9 cellular contexts compared by ENCODE assay signal in genomic region chr22:39014723-39015121, GRCh38. TPM values are rescaled to one million over a fixed set of nuclear protein-coding genes. Genes with fewer than 3 reads are reported as not detected.
DNase-seq lines count a peak whose midpoint lies in the region; FAIRE-seq and TF ChIP-seq lines count a peak whose summit lies in the region.
"Not testable (repeated sequence)": the region's sequence is repeated elsewhere in the genome, so short reads cannot be mapped to it uniquely, and the experiment has no call there.
"Had no signal": no experiment of that assay in that cellular context is flagged by ENCODE, and none has a peak within 500 bp of the region (broad histone marks: within the 10 kb centered on the region; RNA-seq: fewer than 3 reads in every experiment).

No MANE protein-coding gene starts in this region.

- dilution Hi-C loops in endothelial cell of umbilical vein (cut with MboI; ENCODE audit: extremely low pct_ligation_motif_present, low sequenced_read_pairs); keratinocyte (cut with MboI; ENCODE audit: extremely low pct_ligation_motif_present, low sequenced_read_pairs): not testable (repeated sequence)

- intact Hi-C loops in endothelial cell of umbilical vein (cut with micrococcal nuclease): not testable (repeated sequence)

- H3K4me3 Mint-ChIP-seq in activated naive CD8-positive, alpha-beta T cell: peak overlapping the region; percentile 95
- H3K4me3 Mint-ChIP-seq in neural progenitor cell: peak overlapping the region; percentile 76

- not testable (repeated sequence) for DNase-seq in BJ (ENCODE audit: low read depth); HL-60 (ENCODE audit: low read depth in 1 of 2, low spot score in 1 of 2); endothelial cell of umbilical vein (ENCODE audit: low read depth, low spot score); keratinocyte (ENCODE audit: low read depth, low spot score); neural progenitor cell (ENCODE audit: low spot score)
- DNase-seq in stimulated activated naive CD4-positive, alpha-beta T cell treated with Interleukin-2 at 50 U/mL for 16 hours (lab: John Stamatoyannopoulos, UW): peak; percentile 12

- not testable (repeated sequence) for H3K36me3 ChIP-seq in BJ (ENCODE audit: control insufficient read depth, insufficient read depth, low read length); SU-DHL-6 (ENCODE audit: low read length); endothelial cell of umbilical vein (ENCODE audit: control insufficient read depth in 2 of 2, extremely low read depth in 1 of 2, insufficient read depth in 2 of 2, low read length in 2 of 2); keratinocyte (ENCODE audit: control insufficient read depth in 2 of 2, extremely low read depth in 1 of 2, insufficient read depth in 2 of 2, low read length in 2 of 2); neural progenitor cell

- H3K27ac ChIP-seq in HL-60 (replicated peaks): peak overlapping the region; percentile 67
- peak overlapping the region; percentile 62 for H3K27ac ChIP-seq in SU-DHL-6 (ENCODE audit: low read depth, low read length)
- H3K27ac ChIP-seq in endothelial cell of umbilical vein (ENCODE audit: insufficient read depth, low read depth, low read length); neural progenitor cell: not testable (repeated sequence)
- peak overlapping the region; percentile 64 for H3K27ac ChIP-seq in keratinocyte (ENCODE audit: control insufficient read depth, insufficient read depth, low read length)

- H3K9me3 ChIP-seq in SU-DHL-6 (ENCODE audit: insufficient read depth, low read length); endothelial cell of umbilical vein (replicated peaks; ENCODE audit: control insufficient read depth, insufficient read depth, low read length); keratinocyte (ENCODE audit: control insufficient read depth, low read depth, low read length); neural progenitor cell (ENCODE audit: low read depth): not testable (repeated sequence)

- not testable (repeated sequence) for H3K9me2 ChIP-seq in SU-DHL-6 (replicated peaks; ENCODE audit: insufficient read depth, low read length)

- H3K79me2 ChIP-seq in SU-DHL-6 (ENCODE audit: insufficient read depth, low read length) (peaks cover 14% of the 10 kb centered on the region), keratinocyte (ENCODE audit: control insufficient read depth, insufficient read depth, low read length) (peaks cover 33% of the 10 kb centered on the region)
- H3K79me2 ChIP-seq in endothelial cell of umbilical vein (ENCODE audit: control insufficient read depth, insufficient read depth, low read length); neural progenitor cell (ENCODE audit: low read depth): not testable (repeated sequence)

- H3K9ac ChIP-seq in SU-DHL-6 (ENCODE audit: low read length) (peak overlapping the region; percentile 84), endothelial cell of umbilical vein (replicated peaks; ENCODE audit: extremely low read depth, insufficient read depth, low read length) (peak overlapping the region; percentile 31), keratinocyte (ENCODE audit: control insufficient read depth, extremely low read depth, insufficient read depth, low read length) (peak overlapping the region; percentile 76)
- H3K9ac ChIP-seq in neural progenitor cell: not testable (repeated sequence)

- H3K4me1 Mint-ChIP-seq in activated naive CD8-positive, alpha-beta T cell (ENCODE audit: low read depth): peaks cover 33% of the 10 kb centered on the region
- H3K4me1 Mint-ChIP-seq in neural progenitor cell: peaks cover 34% of the 10 kb centered on the region

- not testable (repeated sequence) for H3K9me3 Mint-ChIP-seq in activated naive CD8-positive, alpha-beta T cell (ENCODE audit: low read depth); neural progenitor cell

- CTCF ChIA-PET in BJ (lab: Yijun Ruan, JAX) (interaction anchor here (1.0 to 2.9 kb wide), 4 partner anchors 11 to 246 kb away, joined by 3 to 10 read pairs (median 6); no protein-coding TSS in a partner anchor), endothelial cell of umbilical vein (lab: Charles Lee) (interaction anchor here (0.6 to 1.2 kb wide), 4 partner anchors 42 to 246 kb away, joined by 3 to 7 read pairs (median 3); no protein-coding TSS in a partner anchor)

- FAIRE-seq in endothelial cell of umbilical vein (lab: Jason Lieb, UNC); keratinocyte (lab: Jason Lieb, UNC): not testable (repeated sequence)

- not testable (repeated sequence) for TF ChIP-seq POLR2A in endothelial cell of umbilical vein (IDR thresholded peaks at IDR 0.05; ENCODE audit: low read depth, low read length)

- not testable (repeated sequence) for BruUV-seq in endothelial cell of umbilical vein (replicated peaks; lab: Mats Ljungman, UMichigan)

- TF ChIP-seq CTCF in BJ (IDR thresholded peaks at IDR 0.05; ENCODE audit: insufficient read depth, low read depth, low read length); HL-60 (IDR thresholded peaks at IDR 0.05; ENCODE audit: insufficient read depth, low read length); SU-DHL-6 (IDR thresholded peaks at IDR 0.05; ENCODE audit: insufficient read depth, low read length, poor library complexity, severe bottlenecking); endothelial cell of umbilical vein (IDR thresholded peaks at IDR 0.05; ENCODE audit: extremely low read depth in 1 of 2, insufficient read depth in 1 of 2, low read depth in 1 of 2, low read length in 2 of 2); keratinocyte (optimal IDR thresholded peaks at IDR 0.05 in 1 of 3, IDR thresholded peaks at IDR 0.05 in 1 of 3, conservative IDR thresholded peaks at IDR 0.05 in 1 of 3; ENCODE audit: extremely low read depth in 1 of 3, insufficient read depth in 2 of 3, low read length in 3 of 3); neural progenitor cell (IDR thresholded peaks at IDR 0.05): not testable (repeated sequence)

- not testable (repeated sequence) for H3F3A ChIP-seq in SU-DHL-6 (ENCODE audit: insufficient read depth); neural progenitor cell (ENCODE audit: low read depth)

- peak overlapping the region; percentile 98 for H3K27ac Mint-ChIP-seq in activated naive CD8-positive, alpha-beta T cell
- peak overlapping the region; percentile 93 for H3K27ac Mint-ChIP-seq in neural progenitor cell

- H3K4me2 ChIP-seq in SU-DHL-6 (ENCODE audit: low read depth, low read length, poor library complexity, severe bottlenecking): peak overlapping the region; percentile 80
- H3K4me2 ChIP-seq in endothelial cell of umbilical vein (ENCODE audit: insufficient read depth, low read length): peak overlapping the region; percentile 64
- peak overlapping the region; percentile 86 for H3K4me2 ChIP-seq in keratinocyte (ENCODE audit: control insufficient read depth, extremely low read depth, insufficient read depth, low read depth, low read length)
- H3K4me2 ChIP-seq in neural progenitor cell: peak overlapping the region; percentile 69

- H2AFZ ChIP-seq in SU-DHL-6 (ENCODE audit: low read depth, low read length, severe bottlenecking) (peak overlapping the region; percentile 23), endothelial cell of umbilical vein (ENCODE audit: low read depth, low read length) (peak overlapping the region; percentile 96), keratinocyte (ENCODE audit: control insufficient read depth, low read length) (peak overlapping the region; percentile 78), neural progenitor cell (replicated peaks) (peak overlapping the region; percentile 73)

- POLR2A ChIA-PET in BJ (lab: Charles Lee); endothelial cell of umbilical vein (lab: Charles Lee): not testable (repeated sequence)

- not testable (repeated sequence) for H3K36me3 Mint-ChIP-seq in activated naive CD8-positive, alpha-beta T cell; neural progenitor cell

- H3K4me3 ChIP-seq in BJ (ENCODE audit: low read depth, low read length) (peak overlapping the region; percentile 71), HL-60 (replicated peaks; ENCODE audit: insufficient read depth, low read length) (peak overlapping the region; percentile 39), SU-DHL-6 (ENCODE audit: insufficient read depth, low read length, poor library complexity, severe bottlenecking) (peak overlapping the region; percentile 77), endothelial cell of umbilical vein (replicated peaks in 1 of 3; ENCODE audit: insufficient read depth in 1 of 3, low read depth in 1 of 3, low read length in 3 of 3) (peak overlapping the region in 2 of 3 experiments; percentile 28 to 36), keratinocyte (ENCODE audit: control insufficient read depth in 2 of 3, extremely low read depth in 1 of 3, insufficient read depth in 2 of 3, low read depth in 1 of 3, low read length in 3 of 3) (peak overlapping the region; percentile 66 to 87 (median 82)), neural progenitor cell (peak overlapping the region; percentile 32)

- H3K27me3 Mint-ChIP-seq in activated naive CD8-positive, alpha-beta T cell: not testable (repeated sequence)
- H3K27me3 Mint-ChIP-seq in neural progenitor cell (ENCODE audit: insufficient read depth, low read depth): peaks cover 16% of the 10 kb centered on the region

- H3K4me1 ChIP-seq in endothelial cell of umbilical vein (ENCODE audit: control insufficient read depth, extremely low read depth, insufficient read depth, low read length); keratinocyte (ENCODE audit: control insufficient read depth, extremely low read depth, insufficient read depth, low read length): not testable (repeated sequence)
- peaks cover 30% of the 10 kb centered on the region for H3K4me1 ChIP-seq in neural progenitor cell

- not testable (repeated sequence) for H4K20me1 ChIP-seq in SU-DHL-6 (ENCODE audit: low read depth, low read length); endothelial cell of umbilical vein (replicated peaks; ENCODE audit: control insufficient read depth, extremely low read depth, insufficient read depth, low read length); keratinocyte (ENCODE audit: control insufficient read depth, extremely low read depth, insufficient read depth, low read length); neural progenitor cell (ENCODE audit: low read depth)

- H3K27me3 ChIP-seq in BJ (ENCODE audit: control insufficient read depth, insufficient read depth, low read length); HL-60 (ENCODE audit: insufficient read depth, poor library complexity, severe bottlenecking); SU-DHL-6 (ENCODE audit: low read length); endothelial cell of umbilical vein (ENCODE audit: control insufficient read depth in 2 of 2, insufficient read depth in 2 of 2, low read length in 2 of 2); keratinocyte (ENCODE audit: control insufficient read depth, extremely low read depth, insufficient read depth, low read length); neural progenitor cell: not testable (repeated sequence)

- not testable (repeated sequence) for H3K9me1 ChIP-seq in endothelial cell of umbilical vein (replicated peaks; ENCODE audit: control insufficient read depth, extremely low read depth, insufficient read depth, low read length); keratinocyte (ENCODE audit: control insufficient read depth, extremely low read depth, insufficient read depth, low read length)

RNA-seq across cellular contexts. Expression of gene APOBEC3C, which starts 0.7 kb away (rescaled TPM):
- polyA plus RNA-seq in BJ (2011; rRNA removed) (20.4 and 20.9 TPM in 2 replicates), endothelial cell of umbilical vein (6.9 and 7.6 TPM in 2 replicates), keratinocyte (25.6 to 54.9 TPM (median 34.7 TPM) in 3 replicates)
- 17.0 and 19.4 TPM in 2 replicates for polyA minus RNA-seq in BJ (2011; rRNA and poly(A)+ RNA removed)
- total RNA-seq in endothelial cell of umbilical vein (10.6 and 11.2 TPM in 2 replicates), neural progenitor cell (ENCODE audit: low replicate concordance) (3.0 and 4.6 TPM in 2 replicates)
- polyA plus RNA-seq in endothelial cell of umbilical vein (2011; cell fraction: cytosol; rRNA removed): 6.3 and 7.0 TPM in 2 replicates
- polyA plus RNA-seq in endothelial cell of umbilical vein (2011; cell fraction: nucleus; rRNA removed): 3.5 and 4.3 TPM in 2 replicates
- polyA plus RNA-seq in endothelial cell of umbilical vein (2012): 26.5 and 28.1 TPM in 2 replicates
- polyA minus RNA-seq in endothelial cell of umbilical vein (7.7 and 8.7 TPM in 2 replicates), keratinocyte (41.9 to 47.8 TPM (median 42.0 TPM) in 3 replicates)
- polyA minus RNA-seq in endothelial cell of umbilical vein (2011; cell fraction: cytosol; rRNA and poly(A)+ RNA removed): 1.4 TPM
- polyA minus RNA-seq in endothelial cell of umbilical vein (2011; cell fraction: nucleus; rRNA and poly(A)+ RNA removed): 1.5 and 1.7 TPM in 2 replicates
- polyA plus RNA-seq in keratinocyte (2011; ENCODE audit: low read depth): 14.9 TPM
- 33.9 and 37.1 TPM in 2 replicates for polyA plus RNA-seq in keratinocyte (2011; cell fraction: cytosol; rRNA removed)
- 28.1 and 30.6 TPM in 2 replicates for polyA plus RNA-seq in keratinocyte (2011; cell fraction: nucleus; rRNA removed)
- 45.9 and 93.0 TPM in 2 replicates for polyA plus RNA-seq in keratinocyte (2012; ENCODE audit: low replicate concordance)
- 55.8 TPM for polyA minus RNA-seq in keratinocyte (2011; cell fraction: cytosol; rRNA and poly(A)+ RNA removed)
- 11.8 and 14.7 TPM in 2 replicates for polyA minus RNA-seq in keratinocyte (2011; cell fraction: nucleus; rRNA and poly(A)+ RNA removed)

RNA-seq across cellular contexts. Expression of gene APOBEC3D, which starts 6.2 kb away (rescaled TPM):
- polyA plus RNA-seq in BJ (2011; rRNA removed) (0.60 and 0.75 TPM in 2 replicates), endothelial cell of umbilical vein (2.0 and 2.3 TPM in 2 replicates), keratinocyte (0.13 to 0.31 TPM (median 0.24 TPM) in 3 replicates)
- 1.7 and 2.1 TPM in 2 replicates for polyA minus RNA-seq in BJ (2011; rRNA and poly(A)+ RNA removed)
- total RNA-seq in endothelial cell of umbilical vein (2.5 and 3.8 TPM in 2 replicates), neural progenitor cell (ENCODE audit: low replicate concordance) (0.26 and 0.87 TPM in 2 replicates)
- 1.4 and 2.0 TPM in 2 replicates for polyA plus RNA-seq in endothelial cell of umbilical vein (2011; cell fraction: cytosol; rRNA removed)
- 5.7 and 7.1 TPM in 2 replicates for polyA plus RNA-seq in endothelial cell of umbilical vein (2011; cell fraction: nucleus; rRNA removed)
- polyA plus RNA-seq in endothelial cell of umbilical vein (2012): 3.5 and 6.2 TPM in 2 replicates
- polyA minus RNA-seq in endothelial cell of umbilical vein (5.5 and 5.6 TPM in 2 replicates), keratinocyte (0.10 TPM in 1 of 3 replicates, not detected in the others)
- not detected for polyA minus RNA-seq in endothelial cell of umbilical vein (2011; cell fraction: cytosol; rRNA and poly(A)+ RNA removed)
- 0.43 and 1.2 TPM in 2 replicates for polyA minus RNA-seq in endothelial cell of umbilical vein (2011; cell fraction: nucleus; rRNA and poly(A)+ RNA removed)
- polyA plus RNA-seq in keratinocyte (2011; ENCODE audit: low read depth): 0.25 TPM
- not detected in 2 replicates for polyA plus RNA-seq in keratinocyte (2011; cell fraction: cytosol; rRNA removed)
- polyA plus RNA-seq in keratinocyte (2011; cell fraction: nucleus; rRNA removed): 0.25 and 1.2 TPM in 2 replicates
- polyA plus RNA-seq in keratinocyte (2012; ENCODE audit: low replicate concordance): 0.33 and 0.42 TPM in 2 replicates
- not detected for polyA minus RNA-seq in keratinocyte (2011; cell fraction: cytosol; rRNA and poly(A)+ RNA removed)
- polyA minus RNA-seq in keratinocyte (2011; cell fraction: nucleus; rRNA and poly(A)+ RNA removed): not detected in 2 replicates

RNA-seq across cellular contexts. Expression of gene APOBEC3F, which starts 25.9 kb away (rescaled TPM):
- 8.6 and 9.1 TPM in 2 replicates for polyA plus RNA-seq in BJ (2011; rRNA removed)
- 7.7 and 10.0 TPM in 2 replicates for polyA minus RNA-seq in BJ (2011; rRNA and poly(A)+ RNA removed)
- 7.2 and 10.2 TPM in 2 replicates for total RNA-seq in endothelial cell of umbilical vein
- 10.6 and 11.0 TPM in 2 replicates for polyA plus RNA-seq in endothelial cell of umbilical vein
- polyA plus RNA-seq in endothelial cell of umbilical vein (2011; cell fraction: cytosol; rRNA removed): 10.4 and 12.1 TPM in 2 replicates
- polyA plus RNA-seq in endothelial cell of umbilical vein (2011; cell fraction: nucleus; rRNA removed): 5.1 and 5.9 TPM in 2 replicates
- polyA plus RNA-seq in endothelial cell of umbilical vein (2012): 7.6 and 7.7 TPM in 2 replicates
- polyA minus RNA-seq in endothelial cell of umbilical vein: 7.3 and 11.5 TPM in 2 replicates
- not detected for polyA minus RNA-seq in endothelial cell of umbilical vein (2011; cell fraction: cytosol; rRNA and poly(A)+ RNA removed)
- polyA minus RNA-seq in endothelial cell of umbilical vein (2011; cell fraction: nucleus; rRNA and poly(A)+ RNA removed): 4.2 and 5.6 TPM in 2 replicates
- 6.9 to 9.8 TPM (median 7.9 TPM) in 3 replicates for polyA plus RNA-seq in keratinocyte
- polyA plus RNA-seq in keratinocyte (2011; ENCODE audit: low read depth): 1.9 TPM
- 6.3 and 7.3 TPM in 2 replicates for polyA plus RNA-seq in keratinocyte (2011; cell fraction: cytosol; rRNA removed)
- polyA plus RNA-seq in keratinocyte (2011; cell fraction: nucleus; rRNA removed): 6.3 and 7.2 TPM in 2 replicates
- 1.1 and 11.8 TPM in 2 replicates for polyA plus RNA-seq in keratinocyte (2012; ENCODE audit: low replicate concordance)
- polyA minus RNA-seq in keratinocyte: 6.1 to 12.0 TPM (median 6.3 TPM) in 3 replicates
- polyA minus RNA-seq in keratinocyte (2011; cell fraction: cytosol; rRNA and poly(A)+ RNA removed): 1.5 TPM
- polyA minus RNA-seq in keratinocyte (2011; cell fraction: nucleus; rRNA and poly(A)+ RNA removed): 3.9 and 6.8 TPM in 2 replicates
- 0.45 and 2.8 TPM in 2 replicates for total RNA-seq in neural progenitor cell (ENCODE audit: low replicate concordance)

RNA-seq across cellular contexts. Expression of gene APOBEC3B, which starts 32.6 kb away (rescaled TPM):
- polyA plus RNA-seq in BJ (2011; rRNA removed): 14.2 and 16.0 TPM in 2 replicates
- polyA minus RNA-seq in BJ (2011; rRNA and poly(A)+ RNA removed): 6.7 and 10.0 TPM in 2 replicates
- total RNA-seq in endothelial cell of umbilical vein: 10.3 and 13.6 TPM in 2 replicates
- polyA plus RNA-seq in endothelial cell of umbilical vein: 16.5 and 19.9 TPM in 2 replicates
- 19.6 and 23.6 TPM in 2 replicates for polyA plus RNA-seq in endothelial cell of umbilical vein (2011; cell fraction: cytosol; rRNA removed)
- polyA plus RNA-seq in endothelial cell of umbilical vein (2011; cell fraction: nucleus; rRNA removed): 10.5 and 13.5 TPM in 2 replicates
- polyA plus RNA-seq in endothelial cell of umbilical vein (2012): 5.6 and 15.0 TPM in 2 replicates
- 12.8 and 13.5 TPM in 2 replicates for polyA minus RNA-seq in endothelial cell of umbilical vein
- polyA minus RNA-seq in endothelial cell of umbilical vein (2011; cell fraction: cytosol; rRNA and poly(A)+ RNA removed): 11.3 TPM
- polyA minus RNA-seq in endothelial cell of umbilical vein (2011; cell fraction: nucleus; rRNA and poly(A)+ RNA removed): 2.2 and 4.3 TPM in 2 replicates
- 1.5 to 4.9 TPM (median 3.4 TPM) in 3 replicates for polyA plus RNA-seq in keratinocyte
- 1.6 TPM for polyA plus RNA-seq in keratinocyte (2011; ENCODE audit: low read depth)
- 1.5 and 1.8 TPM in 2 replicates for polyA plus RNA-seq in keratinocyte (2011; cell fraction: cytosol; rRNA removed)
- 1.7 and 2.3 TPM in 2 replicates for polyA plus RNA-seq in keratinocyte (2011; cell fraction: nucleus; rRNA removed)
- 1.7 and 4.8 TPM in 2 replicates for polyA plus RNA-seq in keratinocyte (2012; ENCODE audit: low replicate concordance)
- 2.0 to 3.7 TPM (median 2.8 TPM) in 3 replicates for polyA minus RNA-seq in keratinocyte
- polyA minus RNA-seq in keratinocyte (2011; cell fraction: cytosol; rRNA and poly(A)+ RNA removed): not detected
- polyA minus RNA-seq in keratinocyte (2011; cell fraction: nucleus; rRNA and poly(A)+ RNA removed): 0.39 and 0.84 TPM in 2 replicates
- total RNA-seq in neural progenitor cell (ENCODE audit: low replicate concordance): not detected in 2 replicates

RNA-seq across cellular contexts. Expression of gene APOBEC3A, which starts 57.3 kb away (rescaled TPM):
- polyA plus RNA-seq in BJ (2011; rRNA removed) (not detected in 2 replicates), endothelial cell of umbilical vein (not detected in 2 replicates), keratinocyte (0.48 to 0.50 TPM in 2 of 3 replicates, not detected in the other)
- not detected in 2 replicates for polyA minus RNA-seq in BJ (2011; rRNA and poly(A)+ RNA removed)
- total RNA-seq in endothelial cell of umbilical vein (not detected in 2 replicates), neural progenitor cell (ENCODE audit: low replicate concordance) (not detected in 2 replicates)
- not detected in 2 replicates for polyA plus RNA-seq in endothelial cell of umbilical vein (2011; cell fraction: cytosol; rRNA removed)
- not detected in 2 replicates for polyA plus RNA-seq in endothelial cell of umbilical vein (2011; cell fraction: nucleus; rRNA removed)
- not detected in 2 replicates for polyA plus RNA-seq in endothelial cell of umbilical vein (2012)
- polyA minus RNA-seq in endothelial cell of umbilical vein (not detected in 2 replicates), keratinocyte (not detected in 3 replicates)
- polyA minus RNA-seq in endothelial cell of umbilical vein (2011; cell fraction: cytosol; rRNA and poly(A)+ RNA removed): not detected
- polyA minus RNA-seq in endothelial cell of umbilical vein (2011; cell fraction: nucleus; rRNA and poly(A)+ RNA removed): not detected in 2 replicates
- 0.52 TPM for polyA plus RNA-seq in keratinocyte (2011; ENCODE audit: low read depth)
- 0.10 and 0.43 TPM in 2 replicates for polyA plus RNA-seq in keratinocyte (2011; cell fraction: cytosol; rRNA removed)
- 0.81 and 1.2 TPM in 2 replicates for polyA plus RNA-seq in keratinocyte (2011; cell fraction: nucleus; rRNA removed)
- polyA plus RNA-seq in keratinocyte (2012; ENCODE audit: low replicate concordance): 1.2 TPM in 1 of 2 replicates, not detected in the other
- not detected for polyA minus RNA-seq in keratinocyte (2011; cell fraction: cytosol; rRNA and poly(A)+ RNA removed)
- polyA minus RNA-seq in keratinocyte (2011; cell fraction: nucleus; rRNA and poly(A)+ RNA removed): 0.42 TPM in 1 of 2 replicates, not detected in the other
- total RNA-seq: dermis blood vessel endothelial cell had no signal

Comparison
In these comparisons a context has a peak if more than half of its experiments do, and no peak if none do; other contexts are left out.
1. H3K4me3 ChIP-seq: peak in every context shown above with its lines; median percentile 82 in keratinocyte; 77 in SU-DHL-6; 71 in BJ; 39 in HL-60; 32 in endothelial cell of umbilical vein; 32 in neural progenitor cell.
2. H2AFZ ChIP-seq: peak in every context shown above with its lines; median percentile 96 in endothelial cell of umbilical vein; 78 in keratinocyte; 73 in neural progenitor cell; 23 in SU-DHL-6.